33 cellular contexts compared by ENCODE assay signal in genomic region chr12:127101086-127101485, GRCh38.
"Had no signal": no experiment of that assay in that cellular context is flagged by ENCODE, and none has a peak within 500 bp of the region (broad histone marks: within the 10 kb centered on the region; RNA-seq: fewer than 3 reads in every experiment).

No MANE protein-coding gene starts in this region.

- H3K27ac Mint-ChIP-seq: activated CD4-positive, alpha-beta memory T cell treated with anti-CD3 and anti-CD28 coated beads for 36 hours; activated CD4-positive, alpha-beta T cell treated with anti-CD3 and anti-CD28 coated beads for 36 hours; activated CD4-positive, alpha-beta T cell treated with anti-CD3 and anti-CD28 coated beads, Interleukin-2, amount 10 ng/mL, durations not matched to agents 24 days and 14 days; activated naive CD8-positive, alpha-beta T cell; activated T-cell treated with anti-CD3 and anti-CD28 coated beads, Interleukin-2, amount 50 U/mL, for 24 hours; activated T-cell treated with anti-CD3 and anti-CD28 coated beads, Interleukin-2, amount 50 U/mL, for 72 hours; activated T-helper 17 cell treated with anti-CD3 and anti-CD28 coated beads, Interleukin-2, amount 50 U/mL, for 72 hours; dendritic cell treated with granulocyte-macrophage colony-stimulating factor and Interleukin-4, amounts not matched to agents 40 ng/mL and 50 ng/mL, for 4 days; endodermal cell; T-helper 17 cell; T-helper 2 cell treated with Interferon-gamma antibody and Interleukin-4, amounts not matched to agents 5 μg/mL and 100 μg/mL, for 36 hours had no signal

- H3K9me3 Mint-ChIP-seq: activated CD4-positive, alpha-beta memory T cell treated with anti-CD3 and anti-CD28 coated beads for 36 hours; activated CD4-positive, alpha-beta T cell treated with anti-CD3 and anti-CD28 coated beads, Interleukin-2, amount 10 ng/mL, durations not matched to agents 24 days and 14 days; activated T-cell treated with anti-CD3 and anti-CD28 coated beads, Interleukin-2, amount 50 U/mL, for 24 hours; activated T-cell treated with anti-CD3 and anti-CD28 coated beads, Interleukin-2, amount 50 U/mL, for 72 hours; activated T-helper 17 cell treated with anti-CD3 and anti-CD28 coated beads, Interleukin-2, amount 50 U/mL, for 72 hours; central memory CD8-positive, alpha-beta T cell; dendritic cell treated with granulocyte-macrophage colony-stimulating factor and Interleukin-4, amounts not matched to agents 40 ng/mL and 50 ng/mL, for 4 days had no signal

- H3K4me1 Mint-ChIP-seq: activated CD4-positive, alpha-beta T cell treated with anti-CD3 and anti-CD28 coated beads for 36 hours; activated CD4-positive, alpha-beta T cell treated with anti-CD3 and anti-CD28 coated beads, Interleukin-2, amount 10 ng/mL, durations not matched to agents 24 days and 14 days; activated T-helper 17 cell treated with anti-CD3 and anti-CD28 coated beads, Interleukin-2, amount 50 U/mL, for 72 hours; central memory CD8-positive, alpha-beta T cell; T-helper 17 cell had no signal

- H3K27me3 ChIP-seq: brain microvascular endothelial cell, dorsolateral prefrontal cortex, foreskin keratinocyte, gastrocnemius medialis had no signal

- H3K36me3 Mint-ChIP-seq: activated CD4-positive, alpha-beta memory T cell treated with anti-CD3 and anti-CD28 coated beads for 36 hours; activated naive CD8-positive, alpha-beta T cell had no signal

- H3K4me3 ChIP-seq: coronary artery, dorsolateral prefrontal cortex, gastrocnemius medialis, heart left ventricle had no signal

- H3K9me3 ChIP-seq: gastrocnemius medialis, heart left ventricle had no signal

- H3K27ac ChIP-seq: brain microvascular endothelial cell, coronary artery, dorsolateral prefrontal cortex, foreskin keratinocyte, gastrocnemius medialis, heart left ventricle had no signal

- ATAC-seq: activated CD4-positive, alpha-beta T cell treated with anti-CD3 and anti-CD28 coated beads for 36 hours; activated T-cell treated with anti-CD3 and anti-CD28 coated beads, Interleukin-2, amount 50 U/mL, for 72 hours; activated T-helper 17 cell treated with anti-CD3 and anti-CD28 coated beads, Interleukin-2, amount 50 U/mL, for 72 hours; esophagus mucosa; foreskin keratinocyte; gastrocnemius medialis; heart left ventricle; T-helper 17 cell had no signal

- H3K4me1 ChIP-seq: foreskin keratinocyte, gastrocnemius medialis, heart left ventricle had no signal

- H3K36me3 ChIP-seq: brain microvascular endothelial cell, gastrocnemius medialis, heart left ventricle had no signal

- H3K4me3 Mint-ChIP-seq: activated CD4-positive, alpha-beta memory T cell treated with anti-CD3 and anti-CD28 coated beads for 36 hours; activated CD4-positive, alpha-beta T cell treated with anti-CD3 and anti-CD28 coated beads for 36 hours; activated CD4-positive, alpha-beta T cell treated with anti-CD3 and anti-CD28 coated beads, Interleukin-2, amount 10 ng/mL, durations not matched to agents 24 days and 14 days; activated naive CD8-positive, alpha-beta T cell; activated T-cell treated with anti-CD3 and anti-CD28 coated beads, Interleukin-2, amount 50 U/mL, for 24 hours; activated T-cell treated with anti-CD3 and anti-CD28 coated beads, Interleukin-2, amount 50 U/mL, for 72 hours; activated T-helper 17 cell treated with anti-CD3 and anti-CD28 coated beads, Interleukin-2, amount 50 U/mL, for 72 hours; central memory CD8-positive, alpha-beta T cell; dendritic cell treated with granulocyte-macrophage colony-stimulating factor and Interleukin-4, amounts not matched to agents 40 ng/mL and 50 ng/mL, for 4 days; endodermal cell; T-helper 17 cell; T-helper 2 cell treated with Interferon-gamma antibody and Interleukin-4, amounts not matched to agents 5 μg/mL and 100 μg/mL, for 36 hours had no signal

- DNase-seq: activated CD4-positive, alpha-beta memory T cell treated with anti-CD3 and anti-CD28 coated beads for 36 hours; activated CD4-positive, alpha-beta T cell treated with anti-CD3 and anti-CD28 coated beads for 36 hours; activated CD4-positive, CD25-positive, alpha-beta regulatory T cell; activated CD4-positive, CD25-positive, alpha-beta regulatory T cell treated with anti-CD3 and anti-CD28 coated beads, Interleukin-2, amount 50 U/mL, for 72 hours; activated CD8-positive, alpha-beta memory T cell treated with anti-CD3 and anti-CD28 coated beads, Interleukin-2, amount 50 U/mL, for 48 hours; activated effector memory CD4-positive, alpha-beta T cell treated with Interleukin-2 at 50 U/mL for 16 hours; activated gamma-delta T cell treated with Interleukin-2 at 50 U/mL for 16 hours; activated naive CD4-positive, alpha-beta T cell treated with anti-CD3 and anti-CD28 coated beads, Interleukin-2, amount 50 U/mL, for 16 hours; activated naive CD4-positive, alpha-beta T cell treated with Interleukin-2 at 50 U/mL for 16 hours; activated T-cell treated with anti-CD3 and anti-CD28 coated beads for 4 hours; activated T-cell treated with anti-CD3 and anti-CD28 coated beads, Interleukin-2, amount 50 U/mL, for 24 hours; activated T-cell treated with anti-CD3 and anti-CD28 coated beads, Interleukin-2, amount 50 U/mL, for 72 hours; amniotic stem cell; anterior cingulate cortex; brain microvascular endothelial cell; dorsolateral prefrontal cortex; effector memory CD4-positive, alpha-beta T cell; endodermal cell; foreskin keratinocyte; gastrocnemius medialis; glutamatergic neuron; T-helper 1 cell; T-helper 17 cell; T1000 had no signal

- H3K27me3 Mint-ChIP-seq: activated CD4-positive, alpha-beta T cell treated with anti-CD3 and anti-CD28 coated beads, Interleukin-2, amount 10 ng/mL, durations not matched to agents 24 days and 14 days; dendritic cell treated with granulocyte-macrophage colony-stimulating factor and Interleukin-4, amounts not matched to agents 40 ng/mL and 50 ng/mL, for 4 days had no signal
